Comparison of ENCODE assay signal across 11 cellular contexts in the genomic region with DNA sequence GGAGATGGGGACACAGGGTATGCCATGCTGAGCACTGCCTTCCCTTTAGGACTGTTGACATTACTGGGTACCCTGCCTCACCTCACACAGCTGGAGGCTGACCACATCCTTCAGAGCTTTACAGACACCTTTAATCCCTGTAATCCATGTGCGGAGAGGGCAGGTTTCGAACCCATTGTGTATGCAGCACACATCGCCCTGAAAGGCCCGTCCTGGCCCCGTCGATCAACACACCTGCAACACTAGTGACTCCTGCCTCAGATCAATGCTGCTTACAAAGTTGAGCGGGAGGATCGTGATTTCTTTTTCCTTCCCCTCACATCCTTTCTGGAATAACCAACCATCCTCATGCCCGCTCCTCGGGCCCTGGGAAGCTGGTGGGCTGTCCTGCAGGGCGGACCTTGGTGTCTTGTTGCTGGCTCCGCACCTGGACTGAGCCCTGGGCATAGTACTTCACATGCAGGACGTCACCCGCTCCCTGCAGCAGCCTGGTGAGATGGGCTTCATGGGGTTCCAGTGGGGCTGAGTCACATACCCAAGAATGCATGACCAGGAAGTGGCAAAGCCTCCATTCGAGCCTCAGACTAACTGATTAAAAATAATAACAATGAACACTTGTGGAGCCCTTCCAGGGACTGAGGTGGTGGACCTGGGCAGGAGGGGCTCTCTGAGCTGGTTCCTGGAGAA.
DNase-seq lines count a peak whose midpoint lies in the region; ATAC-seq and TF ChIP-seq lines count a peak whose summit lies in the region.
"Had no signal": no experiment of that assay in that cellular context is flagged by ENCODE, and none has a peak within 500 bp of the region (broad histone marks: within the 10 kb centered on the region; RNA-seq: fewer than 3 reads in every experiment).

No MANE protein-coding gene starts in this region.

- intact Hi-C loops in PC-3 (cut with micrococcal nuclease), result loop anchor here (1.0 to 10.0 kb wide), 6 partner anchors 43 to 1067 kb away; partner anchors contain the start of genes MECR and PTPRU
- intact Hi-C loops in esophagus muscularis mucosa (cut with DNase I), result no loop called here
- intact Hi-C loops in sciatic nerve (cut with DNase I), result no loop called here
- intact Hi-C loops in CD4-positive, alpha-beta memory T cell (cut with micrococcal nuclease), result no loop called here

- no peaks in the 10 kb centered on the region for H3K9me2 ChIP-seq in PC-3 (replicated peaks; ENCODE audit: low read length)

- H3K4me3 Mint-ChIP-seq in CD4-positive, alpha-beta memory T cell, result no peak overlapping the region
- H3K4me3 Mint-ChIP-seq: neural crest cell had no signal

- no peak for TF ChIP-seq EP300 in esophagus muscularis mucosa (IDR thresholded peaks at IDR 0.05)

- no peaks in the 10 kb centered on the region for H4K20me1 ChIP-seq in PC-3 (ENCODE audit: low read length)

- H3K36me3 ChIP-seq in PC-3 (ENCODE audit: low read depth, low read length) (no peaks in the 10 kb centered on the region), esophagus muscularis mucosa (no peaks in the 10 kb centered on the region)
- no peaks in the 10 kb centered on the region for H3K36me3 ChIP-seq in CD4-positive, alpha-beta memory T cell (ENCODE audit: insufficient read depth, low read length)
- H3K36me3 ChIP-seq: colonic mucosa, thoracic aorta had no signal

- 85% methylated on average over 15 of the region's 15 CpGs for WGBS in esophagus muscularis mucosa

- H3K4me1 ChIP-seq in PC-3 (ENCODE audit: insufficient read depth, low read length), result peaks cover 45% of the 10 kb centered on the region
- H3K4me1 ChIP-seq in esophagus muscularis mucosa, result no peaks in the 10 kb centered on the region
- H3K4me1 ChIP-seq in CD4-positive, alpha-beta memory T cell (ENCODE audit: insufficient read depth, low read length), result no peaks in the 10 kb centered on the region
- H3K4me1 ChIP-seq: colonic mucosa had no signal

- H3K27me3 ChIP-seq in PC-3 (ENCODE audit: low read length) (no peaks in the 10 kb centered on the region), esophagus muscularis mucosa (peaks cover 0 to 39% (median 0%) of the 10 kb centered on the region in 4 donors)
- H3K27me3 ChIP-seq in CD4-positive, alpha-beta memory T cell (ENCODE audit: insufficient read depth, low read length), result no peaks in the 10 kb centered on the region
- H3K27me3 ChIP-seq: colonic mucosa had no signal

- H3K79me2 ChIP-seq in PC-3 (ENCODE audit: low read length), result no peaks in the 10 kb centered on the region

- H3K4me3 ChIP-seq in PC-3 (ENCODE audit: low read length) (no peak overlapping the region), esophagus muscularis mucosa (no peak overlapping the region)
- no peak overlapping the region for H3K4me3 ChIP-seq in CD4-positive, alpha-beta memory T cell (ENCODE audit: low read length in 2 of 2)
- H3K4me3 ChIP-seq: colonic mucosa, thoracic aorta had no signal

- DNase-seq in GM04504 (ENCODE audit: low read depth) (peak; percentile 3), PC-3 (peak; percentile 76), esophagus muscularis mucosa (ENCODE audit: extremely low spot score) (peak; percentile 80), sciatic nerve (ENCODE audit: low spot score) (peak; percentile 18), NCI-H69 (lab: John Stamatoyannopoulos, UW) (no peak)
- DNase-seq in stimulated activated CD4-positive, alpha-beta T cell treated with anti-CD3 and anti-CD28 coated beads, Interleukin-4, amount 100 ng/mL, for 24 hours, result no peak
- DNase-seq in CD4-positive, alpha-beta memory T cell, result no peak
- DNase-seq: activated T-cell treated with anti-CD3 and anti-CD28 coated beads, Interleukin-2, amount 50 U/mL, for 1 hour; colonic mucosa had no signal

- H2AFZ ChIP-seq in PC-3 (ENCODE audit: low read length), result peak overlapping the region; percentile 29; the same call in 1 of the 2 replicates

- peaks cover 0 to 3% (median 0%) of the 10 kb centered on the region in 8 donors for H3K9me3 Mint-ChIP-seq in CD4-positive, alpha-beta memory T cell
- H3K9me3 Mint-ChIP-seq: neural crest cell had no signal

- TF ChIP-seq CTCF in PC-3 (conservative IDR thresholded peaks at IDR 0.05; ENCODE audit: low read depth, low read length) (no peak), esophagus muscularis mucosa (IDR thresholded peaks at IDR 0.05) (no peak)

- H3K36me3 Mint-ChIP-seq in CD4-positive, alpha-beta memory T cell, result no peaks in the 10 kb centered on the region

- H3K27me3 Mint-ChIP-seq in CD4-positive, alpha-beta memory T cell, result peaks cover 0 to 15% of the 10 kb centered on the region in 2 donors

- no peak for TF ChIP-seq POLR2A in esophagus muscularis mucosa (IDR thresholded peaks at IDR 0.05; ENCODE audit: low read depth)

- no peaks in the 10 kb centered on the region for H3K4me1 Mint-ChIP-seq in CD4-positive, alpha-beta memory T cell
- H3K4me1 Mint-ChIP-seq: neural crest cell had no signal

- ATAC-seq in PC-3 (peak; percentile 70), sciatic nerve (no peak)

- H3K27ac ChIP-seq in PC-3 (ENCODE audit: low read length) (peak overlapping the region; percentile 58), esophagus muscularis mucosa (replicated peaks in 1 of 4) (no peak overlapping the region)
- no peak overlapping the region for H3K27ac ChIP-seq in CD4-positive, alpha-beta memory T cell (ENCODE audit: low read depth, low read length)
- H3K27ac ChIP-seq: colonic mucosa, thoracic aorta had no signal

- no peaks in the 10 kb centered on the region for H3F3A ChIP-seq in PC-3 (ENCODE audit: low read length, unreplicated experiment)

- H3K27ac Mint-ChIP-seq in CD4-positive, alpha-beta memory T cell, result no peak overlapping the region

- BruUV-seq in PC-3 (replicated peaks; lab: Mats Ljungman, UMichigan), result no TSS peak

- H3K9me3 ChIP-seq in PC-3 (ENCODE audit: low read length), result no peaks in the 10 kb centered on the region
- no peaks in the 10 kb centered on the region for H3K9me3 ChIP-seq in esophagus muscularis mucosa
- no peaks in the 10 kb centered on the region for H3K9me3 ChIP-seq in CD4-positive, alpha-beta memory T cell (ENCODE audit: control insufficient read depth in 1 of 2, low read length in 2 of 2)
- H3K9me3 ChIP-seq: colonic mucosa, thoracic aorta had no signal

- POLR2A ChIA-PET in PC-3 (lab: Charles Lee; ENCODE audit: unreplicated experiment), result no interaction called here
- POLR2A ChIA-PET in CD4-positive, alpha-beta memory T cell (lab: Charles Lee; ENCODE audit: partially characterized antibody), result no interaction called here

- H3K4me2 ChIP-seq in PC-3 (ENCODE audit: low read length), result peak overlapping the region; percentile 11; the same call in 1 of the 2 replicates

- no peak overlapping the region for H3K9ac ChIP-seq in PC-3 (ENCODE audit: low read length)

- CTCF ChIA-PET in PC-3 (lab: Charles Lee), result interaction anchor here (0.8 kb wide), 1 partner anchor 48 kb away, joined by 3 read pairs; no protein-coding TSS in a partner anchor
- CTCF ChIA-PET in CD4-positive, alpha-beta memory T cell (lab: Charles Lee; ENCODE audit: partially characterized antibody), result no interaction called here

Comparison
In these comparisons a context has a peak if more than half of its experiments do, and no peak if none do; other contexts are left out.
1. DNase-seq: peak in GM04504 (single experiment), PC-3 (single experiment), esophagus muscularis mucosa (single experiment) and sciatic nerve (single experiment); none in NCI-H69 (single experiment), stimulated activated CD4-positive, alpha-beta T cell treated with anti-CD3 and anti-CD28 coated beads, Interleukin-4, amount 100 ng/mL, for 24 hours (single experiment) and CD4-positive, alpha-beta memory T cell (0 of 5).